In genomic region chr2:201127128-201127521, GRCh38 we compare ENCODE assay signal across 7 cellular contexts. TPM values are rescaled to one million over a fixed set of nuclear protein-coding genes. Genes with fewer than 3 reads are reported as not detected.
DNase-seq lines count a peak whose midpoint lies in the region; ATAC-seq, FAIRE-seq and TF ChIP-seq lines count a peak whose summit lies in the region.

No MANE protein-coding gene starts in this region.

- peak overlapping the region; percentile 73 for H3K4me2 ChIP-seq in IMR-90 (ENCODE audit: low read depth, low read length)
- H3K4me2 ChIP-seq in keratinocyte (ENCODE audit: control insufficient read depth, extremely low read depth, insufficient read depth, low read depth, low read length): peak overlapping the region; percentile 49

- no peak for TF ChIP-seq EP300 in stomach (IDR thresholded peaks at IDR 0.05)

- peak overlapping the region; percentile 66 to 72; a peak in 2 of 4 replicates for H4K8ac ChIP-seq in IMR-90 (ENCODE audit: low read depth in 2 of 2, low read length in 2 of 2)

- peak overlapping the region; percentile 96; the same call in 2 of the 3 replicates for H2BK15ac ChIP-seq in IMR-90 (ENCODE audit: low read depth, low read length)

- H3K9ac ChIP-seq in IMR-90 (ENCODE audit: low read depth, low read length): no peak overlapping the region
- peak overlapping the region; percentile 45 for H3K9ac ChIP-seq in keratinocyte (ENCODE audit: control insufficient read depth, extremely low read depth, insufficient read depth, low read length)

- H4K5ac ChIP-seq in IMR-90 (ENCODE audit: low read depth, low read length): no peak overlapping the region

- no peak for TF ChIP-seq POLR2A in IMR-90 (IDR thresholded peaks at IDR 0.05; ENCODE audit: low read depth, low read length)
- TF ChIP-seq POLR2A in stomach (IDR thresholded peaks at IDR 0.05): no peak

- H3K4me1 ChIP-seq in IMR-90 (ENCODE audit: control insufficient read depth, insufficient read depth, low read length): peaks cover 33% of the 10 kb centered on the region
- H3K4me1 ChIP-seq in keratinocyte (ENCODE audit: control insufficient read depth, extremely low read depth, insufficient read depth, low read length): peaks cover 80% of the 10 kb centered on the region
- H3K4me1 ChIP-seq in stomach: peaks cover 82 to 100% (median 96%) of the 10 kb centered on the region in 4 donors

- peak overlapping the region; percentile 92 for H3K4me3 Mint-ChIP-seq in activated naive CD8-positive, alpha-beta T cell

- H3K79me2 ChIP-seq in keratinocyte (ENCODE audit: control insufficient read depth, insufficient read depth, low read length): peaks cover 61% of the 10 kb centered on the region

- TF ChIP-seq CTCF in IMR-90 (conservative IDR thresholded peaks at IDR 0.05; ENCODE audit: low read depth, low read length): no peak
- TF ChIP-seq CTCF in keratinocyte (optimal IDR thresholded peaks at IDR 0.05 in 1 of 3, IDR thresholded peaks at IDR 0.05 in 1 of 3, conservative IDR thresholded peaks at IDR 0.05 in 1 of 3; ENCODE audit: extremely low read depth in 1 of 3, insufficient read depth in 2 of 3, low read length in 3 of 3): no peak
- TF ChIP-seq CTCF in stomach (IDR thresholded peaks at IDR 0.05): no peak

- WGBS in IMR-90 (ENCODE audit: extremely low coverage in 2 of 2, insufficient read length in 1 of 2), 2 experiments: no CpG with 5 or more reads among the region's 2 CpGs
- 31 to 56% (median 48%) methylated on average over 2 of the region's 2 CpGs for WGBS in stomach, 5 donors

- H2AFZ ChIP-seq in IMR-90 (replicated peaks; ENCODE audit: low read length, poor library complexity) (no peak overlapping the region), keratinocyte (ENCODE audit: control insufficient read depth, low read length) (no peak overlapping the region)

- H3K9me3 ChIP-seq in IMR-90 (ENCODE audit: control insufficient read depth, insufficient read depth, low read length): no peaks in the 10 kb centered on the region
- H3K9me3 ChIP-seq in keratinocyte (ENCODE audit: control insufficient read depth, low read depth, low read length): no peaks in the 10 kb centered on the region
- no peaks in the 10 kb centered on the region for H3K9me3 ChIP-seq in stomach

- peak overlapping the region; percentile 3; the same call in 1 of the 2 replicates for H3K18ac ChIP-seq in IMR-90 (ENCODE audit: low read depth, low read length)

- peaks cover 2% of the 10 kb centered on the region; the same call in 1 of the 2 replicates for H3K36me3 ChIP-seq in IMR-90 (ENCODE audit: control insufficient read depth, insufficient read depth, low read length)
- H3K36me3 ChIP-seq in keratinocyte (ENCODE audit: control insufficient read depth in 2 of 2, extremely low read depth in 1 of 2, insufficient read depth in 2 of 2, low read length in 2 of 2): no peaks in the 10 kb centered on the region
- peaks cover 0 to 12% (median 6%) of the 10 kb centered on the region in 4 donors for H3K36me3 ChIP-seq in stomach

- no peak overlapping the region for H2AK9ac ChIP-seq in IMR-90 (replicated peaks; ENCODE audit: low read depth, low read length, poor library complexity)

- peak overlapping the region; percentile 66 for H2BK5ac ChIP-seq in IMR-90 (ENCODE audit: low read depth, low read length, poor library complexity, severe bottlenecking)

- H2AK5ac ChIP-seq in IMR-90 (ENCODE audit: low read depth, low read length): peak overlapping the region; percentile 96

- peak overlapping the region; percentile 94 for H3K27ac Mint-ChIP-seq in activated naive CD8-positive, alpha-beta T cell

- peak overlapping the region; percentile 81 for H4K91ac ChIP-seq in IMR-90 (ENCODE audit: insufficient read depth, low read depth, low read length)

- DNase-seq in IMR-90 (no peak), keratinocyte (ENCODE audit: low read depth, low spot score) (no peak), stomach (no peak), NCI-H2171 (lab: John Stamatoyannopoulos, UW) (no peak), NCI-H748 (lab: John Stamatoyannopoulos, UW; ENCODE audit: unreplicated experiment) (no peak)

- H3K4me3 ChIP-seq in IMR-90 (ENCODE audit: insufficient read depth, low read depth, low read length) (no peak overlapping the region), keratinocyte (ENCODE audit: control insufficient read depth in 2 of 3, extremely low read depth in 1 of 3, insufficient read depth in 2 of 3, low read depth in 1 of 3, low read length in 3 of 3) (no peak overlapping the region), stomach (peak overlapping the region in 3 of 4 donors; percentile 4 to 33 (median 10))

- H3K27ac ChIP-seq in IMR-90 (ENCODE audit: insufficient read depth, low read length): no peak overlapping the region
- H3K27ac ChIP-seq in keratinocyte (ENCODE audit: control insufficient read depth, insufficient read depth, low read length): peak overlapping the region; percentile 74
- peak overlapping the region; percentile 72 to 100 (median 99) for H3K27ac ChIP-seq in stomach

- H3K4me1 Mint-ChIP-seq in activated naive CD8-positive, alpha-beta T cell (ENCODE audit: low read depth): peaks cover 83% of the 10 kb centered on the region

- BruUV-seq in IMR-90 (replicated peaks; lab: Mats Ljungman, UMichigan): no TSS peak

- peaks cover 48 to 82% of the 10 kb centered on the region in 2 experiments for H3K79me1 ChIP-seq in IMR-90 (ENCODE audit: low read depth in 1 of 2, low read length in 2 of 2)

- H3K36me3 Mint-ChIP-seq in activated naive CD8-positive, alpha-beta T cell: peaks cover 22% of the 10 kb centered on the region

- dilution Hi-C loops in IMR-90 (cut with HindIII; ENCODE audit: low sequenced_read_pairs, unreplicated experiment): no loop called here
- dilution Hi-C loops in keratinocyte (cut with MboI; ENCODE audit: extremely low pct_ligation_motif_present, low sequenced_read_pairs): no loop called here

- peak overlapping the region; percentile 79 for H3K4ac ChIP-seq in IMR-90 (ENCODE audit: low read depth, low read length)

- POLR2A ChIA-PET in IMR-90 (lab: Charles Lee; ENCODE audit: unreplicated experiment): no interaction called here

- H3K9me3 Mint-ChIP-seq in activated naive CD8-positive, alpha-beta T cell (ENCODE audit: low read depth): no peaks in the 10 kb centered on the region

- H3K27me3 ChIP-seq in IMR-90 (ENCODE audit: control insufficient read depth, insufficient read depth, low read length): no peaks in the 10 kb centered on the region
- H3K27me3 ChIP-seq in keratinocyte (ENCODE audit: control insufficient read depth, extremely low read depth, insufficient read depth, low read length): no peaks in the 10 kb centered on the region
- no peaks in the 10 kb centered on the region for H3K27me3 ChIP-seq in stomach

- peaks cover 44% of the 10 kb centered on the region for H3K9me1 ChIP-seq in IMR-90 (ENCODE audit: insufficient read depth, low read length)
- no peaks in the 10 kb centered on the region for H3K9me1 ChIP-seq in keratinocyte (ENCODE audit: control insufficient read depth, extremely low read depth, insufficient read depth, low read length)

- FAIRE-seq in keratinocyte (lab: Jason Lieb, UNC): no peak

- CTCF ChIA-PET in IMR-90 (lab: Yijun Ruan, JAX): interaction anchor here (1.7 kb wide), 1 partner anchor 31 kb away, joined by 7 read pairs; no protein-coding TSS in a partner anchor

- peaks cover 11% of the 10 kb centered on the region; the same call in 1 of the 2 replicates for H4K20me1 ChIP-seq in IMR-90 (ENCODE audit: insufficient read depth, low read length)
- no peaks in the 10 kb centered on the region for H4K20me1 ChIP-seq in keratinocyte (ENCODE audit: control insufficient read depth, extremely low read depth, insufficient read depth, low read length)

- peak overlapping the region; percentile 29; the same call in 1 of the 2 replicates for H3K56ac ChIP-seq in IMR-90 (ENCODE audit: extremely low read depth, insufficient read depth, low read length)

- no peaks in the 10 kb centered on the region for H3K27me3 Mint-ChIP-seq in activated naive CD8-positive, alpha-beta T cell

- in situ Hi-C loops in IMR-90 (cut with MboI; ENCODE audit: low sequenced_read_pairs): no loop called here

- intact Hi-C loops in IMR-90 (cut with micrococcal nuclease): no loop called here
- intact Hi-C loops in stomach (cut with DNase I; ENCODE audit: low total_unique reads): no loop called here

- ATAC-seq in IMR-90 (ENCODE audit: low read depth) (no peak), GM21529 (IDR thresholded peaks at IDR 0.05; ENCODE audit: unreplicated experiment) (no peak)

- no peak for TF ChIP-seq RAD21 in IMR-90 (IDR thresholded peaks at IDR 0.05; ENCODE audit: low read length)

- peak overlapping the region; percentile 92 for H3K23ac ChIP-seq in IMR-90 (ENCODE audit: low read depth, low read length)

- peak overlapping the region; percentile 97 for H3K14ac ChIP-seq in IMR-90 (replicated peaks; ENCODE audit: low read depth, low read length)

- peak overlapping the region; percentile 81; the same call in 1 of the 2 replicates for H2BK20ac ChIP-seq in IMR-90 (ENCODE audit: low read depth, low read length)

- H2BK120ac ChIP-seq in IMR-90 (ENCODE audit: low read depth, low read length): peak overlapping the region; percentile 76

RNA-seq across cellular contexts. Expression of gene CFLAR, which starts 11.2 kb away (rescaled TPM):
- 48.3 and 59.9 TPM in 2 replicates for total RNA-seq in IMR-90 (2012; rRNA removed)
- polyA plus RNA-seq in IMR-90 (2012; rRNA removed): 23.8 and 29.2 TPM in 2 replicates
- polyA plus RNA-seq in IMR-90 (2012; cell fraction: cytosol; rRNA removed): 8.6 and 21.0 TPM in 2 replicates
- polyA plus RNA-seq in IMR-90 (2012; cell fraction: nucleus; rRNA removed; ENCODE audit: low replicate concordance): 32.8 and 76.8 TPM in 2 replicates
- 34.2 to 49.0 TPM (median 37.3 TPM) in 3 replicates for polyA plus RNA-seq in keratinocyte
- polyA plus RNA-seq in keratinocyte (2011; ENCODE audit: low read depth): 99.9 TPM
- polyA plus RNA-seq in keratinocyte (2011; cell fraction: cytosol; rRNA removed): 30.0 and 42.3 TPM in 2 replicates
- polyA plus RNA-seq in keratinocyte (2011; cell fraction: nucleus; rRNA removed): 135 and 160 TPM in 2 replicates
- 34.7 and 74.4 TPM in 2 replicates for polyA plus RNA-seq in keratinocyte (2012; ENCODE audit: low replicate concordance)
- 39.4 to 118 TPM (median 114 TPM) in 3 replicates for polyA minus RNA-seq in keratinocyte
- 22.4 TPM for polyA minus RNA-seq in keratinocyte (2011; cell fraction: cytosol; rRNA and poly(A)+ RNA removed)
- polyA minus RNA-seq in keratinocyte (2011; cell fraction: nucleus; rRNA and poly(A)+ RNA removed): 95.2 and 170 TPM in 2 replicates
- total RNA-seq in stomach: 100 to 1,000 TPM; 149 to 424 (median 247) TPM
- 10 to 100 TPM; 23.3 to 43.4 (median 24.1) TPM for polyA plus RNA-seq in stomach

RNA-seq across cellular contexts. Expression of gene NDUFB3, which starts 55.3 kb away (rescaled TPM):
- total RNA-seq in IMR-90 (2012; rRNA removed) (41.0 and 105 TPM in 2 replicates), stomach (100 to 1,000 TPM in 1 of 5 donors, 10 to 100 TPM in 3, 1 to 10 TPM in 1; 3.5 to 130 (median 58.5) TPM)
- polyA plus RNA-seq in IMR-90 (2012; rRNA removed) (87.0 and 98.7 TPM in 2 replicates), keratinocyte (108 to 220 TPM (median 122 TPM) in 3 replicates), stomach (100 to 1,000 TPM in 2 of 3 donors, 10 to 100 TPM in 1; 91.2 to 134 (median 109) TPM)
- 10.7 and 24.8 TPM in 2 replicates for polyA plus RNA-seq in IMR-90 (2012; cell fraction: cytosol; rRNA removed)
- 1.6 and 15.7 TPM in 2 replicates for polyA plus RNA-seq in IMR-90 (2012; cell fraction: nucleus; rRNA removed; ENCODE audit: low replicate concordance)
- polyA plus RNA-seq in keratinocyte (2011; ENCODE audit: low read depth): 56.5 TPM
- polyA plus RNA-seq in keratinocyte (2011; cell fraction: cytosol; rRNA removed): 141 and 198 TPM in 2 replicates
- polyA plus RNA-seq in keratinocyte (2011; cell fraction: nucleus; rRNA removed): 43.2 and 70.8 TPM in 2 replicates
- 101 and 162 TPM in 2 replicates for polyA plus RNA-seq in keratinocyte (2012; ENCODE audit: low replicate concordance)
- polyA minus RNA-seq in keratinocyte: 4.4 to 29.2 TPM (median 8.2 TPM) in 3 replicates
- polyA minus RNA-seq in keratinocyte (2011; cell fraction: cytosol; rRNA and poly(A)+ RNA removed): 29.4 TPM
- polyA minus RNA-seq in keratinocyte (2011; cell fraction: nucleus; rRNA and poly(A)+ RNA removed): 7.5 and 10.1 TPM in 2 replicates

RNA-seq across cellular contexts. Expression of gene HYCC2, which starts 55.7 kb away (rescaled TPM):
- total RNA-seq in IMR-90 (2012; rRNA removed) (9.1 and 10.0 TPM in 2 replicates), stomach (10 to 100 TPM in 3 of 5 donors, 1 to 10 TPM in 2; 2.9 to 51.6 (median 11.1) TPM)
- polyA plus RNA-seq in IMR-90 (2012; rRNA removed) (1.7 and 2.2 TPM in 2 replicates), keratinocyte (4.0 to 8.0 TPM (median 7.4 TPM) in 3 replicates), stomach (1 to 10 TPM; 2.4 to 4.0 (median 2.5) TPM)
- 0.30 and 0.34 TPM in 2 replicates for polyA plus RNA-seq in IMR-90 (2012; cell fraction: cytosol; rRNA removed)
- polyA plus RNA-seq in IMR-90 (2012; cell fraction: nucleus; rRNA removed; ENCODE audit: low replicate concordance): 0.91 and 5.4 TPM in 2 replicates
- polyA plus RNA-seq in keratinocyte (2011; ENCODE audit: low read depth): 7.1 TPM
- polyA plus RNA-seq in keratinocyte (2011; cell fraction: cytosol; rRNA removed): 2.4 and 5.5 TPM in 2 replicates
- 7.0 and 8.9 TPM in 2 replicates for polyA plus RNA-seq in keratinocyte (2011; cell fraction: nucleus; rRNA removed)
- 4.1 and 6.9 TPM in 2 replicates for polyA plus RNA-seq in keratinocyte (2012; ENCODE audit: low replicate concordance)
- 3.3 to 20.7 TPM (median 16.0 TPM) in 3 replicates for polyA minus RNA-seq in keratinocyte
- polyA minus RNA-seq in keratinocyte (2011; cell fraction: cytosol; rRNA and poly(A)+ RNA removed): 11.9 TPM
- polyA minus RNA-seq in keratinocyte (2011; cell fraction: nucleus; rRNA and poly(A)+ RNA removed): 17.6 and 34.6 TPM in 2 replicates

RNA-seq across cellular contexts. Expression of gene CASP10, which starts 55.8 kb away (rescaled TPM):
- 0.28 and 0.90 TPM in 2 replicates for total RNA-seq in IMR-90 (2012; rRNA removed)
- 0.12 and 0.13 TPM in 2 replicates for polyA plus RNA-seq in IMR-90 (2012; rRNA removed)
- 0.11 TPM in 1 of 2 replicates, not detected in the other for polyA plus RNA-seq in IMR-90 (2012; cell fraction: cytosol; rRNA removed)
- 0.24 and 0.32 TPM in 2 replicates for polyA plus RNA-seq in IMR-90 (2012; cell fraction: nucleus; rRNA removed; ENCODE audit: low replicate concordance)
- polyA plus RNA-seq in keratinocyte: 5.0 to 7.1 TPM (median 6.6 TPM) in 3 replicates
- 2.4 TPM for polyA plus RNA-seq in keratinocyte (2011; ENCODE audit: low read depth)
- 3.2 and 5.9 TPM in 2 replicates for polyA plus RNA-seq in keratinocyte (2011; cell fraction: cytosol; rRNA removed)
- 9.4 and 10.9 TPM in 2 replicates for polyA plus RNA-seq in keratinocyte (2011; cell fraction: nucleus; rRNA removed)
- 2.5 and 3.0 TPM in 2 replicates for polyA plus RNA-seq in keratinocyte (2012; ENCODE audit: low replicate concordance)
- 3.6 to 13.8 TPM (median 13.0 TPM) in 3 replicates for polyA minus RNA-seq in keratinocyte
- 5.6 TPM for polyA minus RNA-seq in keratinocyte (2011; cell fraction: cytosol; rRNA and poly(A)+ RNA removed)
- polyA minus RNA-seq in keratinocyte (2011; cell fraction: nucleus; rRNA and poly(A)+ RNA removed): 6.8 and 12.0 TPM in 2 replicates
- total RNA-seq in stomach: 10 to 100 TPM in 4 of 5 donors, 1 to 10 TPM in 1; 2.6 to 34.9 (median 16.5) TPM
- 1 to 10 TPM; 4.7 to 8.1 (median 4.9) TPM for polyA plus RNA-seq in stomach

Comparison
In these comparisons a context has a peak if more than half of its experiments do, and no peak if none do; other contexts are left out.
1. H3K4me3 ChIP-seq: peak in stomach (3 of 4); none in IMR-90 (single experiment) and keratinocyte (0 of 3).